ENCODE assay signal across 18 cellular contexts in genomic region chr18:8910186-8910585, GRCh38.
"Had no signal": no experiment of that assay in that cellular context is flagged by ENCODE, and none has a peak within 500 bp of the region (broad histone marks: within the 10 kb centered on the region; RNA-seq: fewer than 3 reads in every experiment).

No MANE protein-coding gene starts in this region.

- H3K36me3 ChIP-seq: cardiac muscle cell, left lung, stomach, upper lobe of left lung had no signal

- H3K4me3 Mint-ChIP-seq: activated CD8-positive, alpha-beta T cell treated with anti-CD3 and anti-CD28 coated beads for 36 hours; activated naive CD4-positive, alpha-beta T cell treated with anti-CD3 and anti-CD28 coated beads, Interleukin-2, amount 50 U/mL, for 24 hours; activated T-cell treated with anti-CD3 and anti-CD28 coated beads, Interleukin-2, amount 50 U/mL, for 4 hours; natural killer cell treated with Interleukin-12 subunit alpha and Interleukin-12 subunit beta and Interleukin-15 and Interleukin-18, amount 100 ng/mL, for 72 hours; T-helper 1 cell treated with Interleukin-12 subunit alpha and Interleukin-12 subunit beta and Interleukin-4 antibody, amounts not matched to agents 30 μg/mL and 1 μg/mL, for 36 hours had no signal

- H2AFZ ChIP-seq: hepatocyte had no signal

- H3K4me1 ChIP-seq: left lung, stomach, testis had no signal

- H3K9me3 ChIP-seq: mucosa of descending colon, testis, upper lobe of left lung had no signal

- H3K4me2 ChIP-seq: hepatocyte had no signal

- H3K4me3 ChIP-seq: cardiac muscle cell, hepatocyte, left lung, mucosa of descending colon, skin epidermis, stomach, testis, upper lobe of left lung had no signal

- H3K36me3 Mint-ChIP-seq: natural killer cell treated with Interleukin-12 subunit alpha and Interleukin-12 subunit beta and Interleukin-15 and Interleukin-18, amount 100 ng/mL, for 72 hours had no signal

- H3K27me3 Mint-ChIP-seq: activated CD8-positive, alpha-beta T cell treated with anti-CD3 and anti-CD28 coated beads for 36 hours had no signal

- H3K79me2 ChIP-seq: hepatocyte had no signal

- H3K27ac Mint-ChIP-seq: activated CD8-positive, alpha-beta T cell treated with anti-CD3 and anti-CD28 coated beads for 36 hours; activated naive CD4-positive, alpha-beta T cell treated with anti-CD3 and anti-CD28 coated beads, Interleukin-2, amount 50 U/mL, for 24 hours; natural killer cell treated with Interleukin-12 subunit alpha and Interleukin-12 subunit beta and Interleukin-15 and Interleukin-18, amount 100 ng/mL, for 72 hours; T-helper 1 cell treated with Interleukin-12 subunit alpha and Interleukin-12 subunit beta and Interleukin-4 antibody, amounts not matched to agents 30 μg/mL and 1 μg/mL, for 36 hours had no signal

- DNase-seq: activated CD4-positive, alpha-beta T cell treated with anti-CD3 and anti-CD28 coated beads for 4 hours; activated CD8-positive, alpha-beta T cell treated with anti-CD3 and anti-CD28 coated beads for 36 hours; activated effector memory CD4-positive, alpha-beta T cell treated with anti-CD3 and anti-CD28 coated beads, Interleukin-2, amount 50 U/mL, for 16 hours; activated T-cell treated with anti-CD3 and anti-CD28 coated beads, Interleukin-2, amount 50 U/mL, for 4 hours; kidney; left lung; mammary epithelial cell; mucosa of descending colon; posterior cingulate gyrus; stomach; testis; upper lobe of left lung had no signal

- ATAC-seq: activated CD8-positive, alpha-beta T cell treated with anti-CD3 and anti-CD28 coated beads for 36 hours; activated T-cell treated with anti-CD3 and anti-CD28 coated beads, Interleukin-2, amount 50 U/mL, for 4 hours; left lung; mucosa of descending colon had no signal

- H3K27me3 ChIP-seq: cardiac muscle cell, hepatocyte, left lung, stomach, testis, upper lobe of left lung had no signal

- H3K4me1 Mint-ChIP-seq: activated naive CD4-positive, alpha-beta T cell treated with anti-CD3 and anti-CD28 coated beads, Interleukin-2, amount 50 U/mL, for 24 hours had no signal

- H3K27ac ChIP-seq: cardiac muscle cell, hepatocyte, left lung, stomach, testis, upper lobe of left lung had no signal
